ENCODE assay signal across 1 cellular context in the genomic region with DNA sequence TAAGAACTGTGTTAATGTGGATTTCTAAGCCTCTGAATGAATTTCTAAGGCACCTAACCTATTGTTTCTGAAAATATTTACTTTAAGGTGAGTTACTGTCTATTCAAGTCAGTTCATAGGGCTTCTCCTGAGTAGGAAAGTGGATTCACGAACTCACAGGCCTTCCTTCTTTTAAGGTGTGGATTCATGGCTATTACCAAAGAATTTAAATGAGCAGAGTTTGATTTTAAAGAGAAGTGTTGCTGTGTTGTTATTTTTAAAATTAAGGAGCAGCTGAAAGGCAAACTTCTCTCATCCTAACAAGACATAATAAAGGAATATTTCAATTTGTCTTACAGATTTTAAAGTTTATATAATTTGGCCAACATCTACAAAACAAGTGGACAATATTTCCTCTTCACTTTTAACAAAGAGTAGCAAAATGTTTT.
A peak's percentile ranks its signal among the peaks of the same experiment; 100 is the strongest.
TF ChIP-seq lines count a peak whose summit lies in the region.

No MANE protein-coding gene starts in this region.

TF ChIP-seq in SK-N-SH, 30 proteins besides CTCF, POLR2A, EP300 and RAD21 (continued from another document):
- TF ChIP-seq, protein P1, sequence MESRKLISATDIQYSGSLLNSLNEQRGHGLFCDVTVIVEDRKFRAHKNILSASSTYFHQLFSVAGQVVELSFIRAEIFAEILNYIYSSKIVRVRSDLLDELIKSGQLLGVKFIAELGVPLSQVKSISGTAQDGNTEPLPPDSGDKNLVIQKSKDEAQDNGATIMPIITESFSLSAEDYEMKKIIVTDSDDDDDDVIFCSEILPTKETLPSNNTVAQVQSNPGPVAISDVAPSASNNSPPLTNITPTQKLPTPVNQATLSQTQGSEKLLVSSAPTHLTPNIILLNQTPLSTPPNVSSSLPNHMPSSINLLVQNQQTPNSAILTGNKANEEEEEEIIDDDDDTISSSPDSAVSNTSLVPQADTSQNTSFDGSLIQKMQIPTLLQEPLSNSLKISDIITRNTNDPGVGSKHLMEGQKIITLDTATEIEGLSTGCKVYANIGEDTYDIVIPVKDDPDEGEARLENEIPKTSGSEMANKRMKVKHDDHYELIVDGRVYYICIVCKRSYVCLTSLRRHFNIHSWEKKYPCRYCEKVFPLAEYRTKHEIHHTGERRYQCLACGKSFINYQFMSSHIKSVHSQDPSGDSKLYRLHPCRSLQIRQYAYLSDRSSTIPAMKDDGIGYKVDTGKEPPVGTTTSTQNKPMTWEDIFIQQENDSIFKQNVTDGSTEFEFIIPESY (IDR thresholded peaks at IDR 0.05; ENCODE audit: borderline replicate concordance, low read depth): no peak; the same call in 1 of the 2 replicates
- no peak for TF ChIP-seq FOXM1 (IDR thresholded peaks at IDR 0.05; ENCODE audit: low read depth)
- TF ChIP-seq MEF2A (IDR thresholded peaks at IDR 0.05; ENCODE audit: borderline replicate concordance, low read depth): no peak
- 0 out of 2 replicates have a peak, but pooled peaks have one; percentile 7 for TF ChIP-seq MXI1 (IDR thresholded peaks at IDR 0.05; ENCODE audit: low read depth, low read length)
- TF ChIP-seq, protein P2, sequence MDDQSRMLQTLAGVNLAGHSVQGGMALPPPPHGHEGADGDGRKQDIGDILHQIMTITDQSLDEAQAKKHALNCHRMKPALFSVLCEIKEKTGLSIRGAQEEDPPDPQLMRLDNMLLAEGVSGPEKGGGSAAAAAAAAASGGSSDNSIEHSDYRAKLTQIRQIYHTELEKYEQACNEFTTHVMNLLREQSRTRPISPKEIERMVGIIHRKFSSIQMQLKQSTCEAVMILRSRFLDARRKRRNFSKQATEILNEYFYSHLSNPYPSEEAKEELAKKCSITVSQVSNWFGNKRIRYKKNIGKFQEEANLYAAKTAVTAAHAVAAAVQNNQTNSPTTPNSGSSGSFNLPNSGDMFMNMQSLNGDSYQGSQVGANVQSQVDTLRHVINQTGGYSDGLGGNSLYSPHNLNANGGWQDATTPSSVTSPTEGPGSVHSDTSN (IDR thresholded peaks at IDR 0.05): no peak
TF ChIP-seq in SK-N-SH: peak in this region for 1.
